ENCODE assay signal across 8 cellular contexts in the genomic region with DNA sequence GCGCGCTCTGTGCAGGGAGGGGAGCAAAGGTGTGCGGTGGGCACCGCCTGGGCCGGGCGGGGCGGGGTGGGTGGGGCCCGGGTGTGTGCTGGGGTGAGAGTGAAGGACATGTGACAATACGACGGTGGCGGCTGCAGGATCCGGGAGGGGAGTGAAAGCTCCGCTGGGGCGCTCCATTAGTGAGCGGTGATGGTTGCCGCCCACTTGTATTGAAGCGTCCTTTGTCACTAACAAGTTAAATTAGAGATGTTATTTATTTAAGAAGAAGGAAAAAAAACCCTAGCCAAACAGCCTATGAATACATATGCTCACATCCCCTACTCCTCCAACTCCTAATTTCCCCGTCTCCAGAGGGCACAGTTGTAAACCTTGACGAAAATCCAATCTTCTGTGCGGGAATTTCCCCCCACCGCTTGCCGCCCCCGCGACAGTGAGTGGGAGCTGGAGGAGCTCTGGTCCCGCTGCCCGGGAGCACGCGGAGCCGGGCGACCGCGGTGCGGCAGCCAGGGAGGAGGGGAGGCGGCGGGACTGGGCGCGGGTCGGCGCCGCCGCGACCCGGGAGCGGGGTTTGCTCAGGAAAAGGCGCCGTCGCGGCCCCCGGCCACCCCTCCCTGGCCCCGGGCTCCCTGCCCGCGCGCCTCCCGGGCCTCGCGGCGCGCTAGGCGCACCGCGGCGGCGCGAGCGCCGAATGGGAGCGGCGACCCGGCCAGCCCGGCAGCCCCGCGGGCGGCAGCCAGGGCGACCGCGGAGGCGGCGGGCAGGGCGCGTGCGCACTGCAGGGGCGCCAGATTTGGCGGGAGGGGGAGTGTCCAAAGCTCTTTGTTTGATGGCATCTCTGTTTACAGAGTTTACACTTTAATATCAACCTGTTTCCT. TPM values are rescaled to one million over a fixed set of nuclear protein-coding genes. Genes with fewer than 3 reads are reported as not detected.
A peak's percentile ranks its signal among the peaks of the same experiment; 100 is the strongest.
DNase-seq lines count a peak whose midpoint lies in the region; ATAC-seq and TF ChIP-seq lines count a peak whose summit lies in the region.

A gene (plus strand): TSS at position 851 of the 875 bp plus-strand sequence. CDS start 206 bp downstream, outside the sequence.

- H3K4me2 ChIP-seq in SU-DHL-6 (ENCODE audit: low read depth, low read length, poor library complexity, severe bottlenecking): peak within 1 kb of the TSS; percentile 100

- H4K20me1 ChIP-seq in SU-DHL-6 (ENCODE audit: low read depth, low read length): 0 out of 2 replicates have a peak, but pooled peaks cover 3% of the 10 kb centered on the region

- peaks cover 8% of the 10 kb centered on the region for H3K79me2 ChIP-seq in SU-DHL-6 (ENCODE audit: insufficient read depth, low read length)

- TF ChIP-seq CTCF in GM13977 (IDR thresholded peaks at IDR 0.05; ENCODE audit: extremely low read depth, insufficient read depth, missing control alignments): no peak
- TF ChIP-seq CTCF in SU-DHL-6 (IDR thresholded peaks at IDR 0.05; ENCODE audit: insufficient read depth, low read length, poor library complexity, severe bottlenecking): no peak
- no peak for TF ChIP-seq CTCF in right atrium auricular region (IDR thresholded peaks at IDR 0.05)
- TF ChIP-seq CTCF in gastrocnemius medialis (IDR thresholded peaks at IDR 0.05 in 4 of 5, conservative IDR thresholded peaks at IDR 0.05 in 1 of 5): no peak

- H3K9me3 Mint-ChIP-seq in activated naive CD4-positive, alpha-beta T cell treated with anti-CD3 and anti-CD28 coated beads, Interleukin-2, amount 50 U/mL, for 72 hours: no peaks in the 10 kb centered on the region

- H3K9me2 ChIP-seq in SU-DHL-6 (replicated peaks; ENCODE audit: insufficient read depth, low read length): no peaks in the 10 kb centered on the region

- peak within 1 kb of the TSS; percentile 98 for H2AFZ ChIP-seq in SU-DHL-6 (ENCODE audit: low read depth, low read length, severe bottlenecking)

- H3K36me3 Mint-ChIP-seq in activated naive CD4-positive, alpha-beta T cell treated with anti-CD3 and anti-CD28 coated beads, Interleukin-2, amount 50 U/mL, for 72 hours: peaks cover 10 to 15% of the 10 kb centered on the region in 2 donors

- TF ChIP-seq POLR2A in gastrocnemius medialis (IDR thresholded peaks at IDR 0.05): no peak

- DNase-seq in GM13977 (ENCODE audit: low spot score) (peak; percentile 92), NCI-H1417 treated with DMSO at 0.1 percent for 48 hours (lab: John Stamatoyannopoulos, UW) (peak; percentile 50), right atrium auricular region (ENCODE audit: low spot score) (no peak), gastrocnemius medialis (no peak), cortex of kidney (lab: John Stamatoyannopoulos, UW) (no peak)
- peak; percentile 75 to 80 for DNase-seq in activated naive CD4-positive, alpha-beta T cell treated with anti-CD3 and anti-CD28 coated beads, Interleukin-2, amount 50 U/mL, for 72 hours (ENCODE audit: low spot score in 2 of 2)

- H3F3A ChIP-seq in SU-DHL-6 (ENCODE audit: insufficient read depth): peaks cover 38% of the 10 kb centered on the region

- peak within 1 kb of the TSS; percentile 96 to 97 for H3K27ac Mint-ChIP-seq in activated naive CD4-positive, alpha-beta T cell treated with anti-CD3 and anti-CD28 coated beads, Interleukin-2, amount 50 U/mL, for 72 hours

- no peaks in the 10 kb centered on the region for H3K36me3 ChIP-seq in SU-DHL-6 (ENCODE audit: low read length)
- no peaks in the 10 kb centered on the region for H3K36me3 ChIP-seq in right atrium auricular region
- H3K36me3 ChIP-seq in gastrocnemius medialis: no peaks in the 10 kb centered on the region

- H3K9me3 ChIP-seq in SU-DHL-6 (ENCODE audit: insufficient read depth, low read length): no peaks in the 10 kb centered on the region
- H3K9me3 ChIP-seq in right atrium auricular region: no peaks in the 10 kb centered on the region
- H3K9me3 ChIP-seq in gastrocnemius medialis: no peaks in the 10 kb centered on the region

- peaks cover 0 to 24% of the 10 kb centered on the region in 2 donors for H3K4me1 ChIP-seq in right atrium auricular region
- peaks cover 22 to 25% of the 10 kb centered on the region in 2 donors for H3K4me1 ChIP-seq in gastrocnemius medialis

- peak within 1 kb of the TSS; percentile 88 for H3K4me3 ChIP-seq in SU-DHL-6 (ENCODE audit: insufficient read depth, low read length, poor library complexity, severe bottlenecking)
- peak within 1 kb of the TSS; percentile 45 to 59 for H3K4me3 ChIP-seq in right atrium auricular region
- H3K4me3 ChIP-seq in gastrocnemius medialis: peak within 1 kb of the TSS; percentile 58 to 77 (median 64)

- intact Hi-C loops in gastrocnemius medialis (cut with DNase I; ENCODE audit: low total_unique reads): no loop called here

- H3K27me3 ChIP-seq in SU-DHL-6 (ENCODE audit: low read length): no peaks in the 10 kb centered on the region
- peaks cover 6 to 7% of the 10 kb centered on the region in 2 donors for H3K27me3 ChIP-seq in right atrium auricular region
- peaks cover 30 to 41% (median 34%) of the 10 kb centered on the region in 3 donors for H3K27me3 ChIP-seq in gastrocnemius medialis

- H3K27ac ChIP-seq in SU-DHL-6 (ENCODE audit: low read depth, low read length): peak within 1 kb of the TSS; percentile 71
- H3K27ac ChIP-seq in right atrium auricular region: no peak within 1 kb of the TSS
- peak within 1 kb of the TSS in 1 of 4 donors; percentile 7 for H3K27ac ChIP-seq in gastrocnemius medialis

- ATAC-seq in HG02840 (IDR thresholded peaks at IDR 0.05; ENCODE audit: low FRiP score, unreplicated experiment) (peak; percentile 35), gastrocnemius medialis (peak; percentile 61 to 75)
- ATAC-seq in activated naive CD4-positive, alpha-beta T cell treated with anti-CD3 and anti-CD28 coated beads, Interleukin-2, amount 50 U/mL, for 72 hours: peak; percentile 22 to 24

- in situ Hi-C loops in GM13977 (cut with MboI; ENCODE audit: low pct_unique_long_range_greater_than_20kb, low sequenced_read_pairs, unreplicated experiment) (no loop called here), gastrocnemius medialis (cut with MboI; ENCODE audit: low sequenced_read_pairs in 4 of 4) (no loop called here)

- H3K9ac ChIP-seq in SU-DHL-6 (ENCODE audit: low read length): peak within 1 kb of the TSS; percentile 86

RNA-seq across cellular contexts. Expression of the gene that starts here (rescaled TPM):
- total RNA-seq in activated naive CD4-positive, alpha-beta T cell treated with anti-CD3 and anti-CD28 coated beads, Interleukin-2, amount 50 U/mL, for 72 hours: 10 to 100 TPM; 23.8 to 54.9 TPM
- total RNA-seq in right atrium auricular region (under 1 TPM in 1 of 2 donors, not detected in 1; 0.16 TPM), gastrocnemius medialis (under 1 TPM in 3 of 4 donors, not detected in 1; 0.13 to 0.16 (median 0.15) TPM)

Comparison
In these comparisons a context has a peak if more than half of its experiments do, and no peak if none do; other contexts are left out.
1. RNA of the gene that starts here (total RNA-seq): 23.8 to 54.9 TPM in activated naive CD4-positive, alpha-beta T cell treated with anti-CD3 and anti-CD28 coated beads, Interleukin-2, amount 50 U/mL, for 72 hours; 0.16 TPM in right atrium auricular region and 0.13 to 0.16 TPM in gastrocnemius medialis; every median in the first group is over 10 times any median in the second.
2. Peak in ATAC-seq and H3K4me3 ChIP-seq in gastrocnemius medialis; RNA of the gene not detected or under 1 TPM.
3. DNase-seq: peak in GM13977 (single experiment), NCI-H1417 treated with DMSO at 0.1 percent for 48 hours (single experiment) and activated naive CD4-positive, alpha-beta T cell treated with anti-CD3 and anti-CD28 coated beads, Interleukin-2, amount 50 U/mL, for 72 hours (2 of 2); none in right atrium auricular region (single experiment), gastrocnemius medialis (0 of 2) and cortex of kidney (single experiment).
4. Peak in every context shown above with its lines, with median percentiles within 50 percentile points of each other: ATAC-seq and H3K4me3 ChIP-seq.